Comparison of ENCODE assay signal across 29 cellular contexts in the genomic region with DNA sequence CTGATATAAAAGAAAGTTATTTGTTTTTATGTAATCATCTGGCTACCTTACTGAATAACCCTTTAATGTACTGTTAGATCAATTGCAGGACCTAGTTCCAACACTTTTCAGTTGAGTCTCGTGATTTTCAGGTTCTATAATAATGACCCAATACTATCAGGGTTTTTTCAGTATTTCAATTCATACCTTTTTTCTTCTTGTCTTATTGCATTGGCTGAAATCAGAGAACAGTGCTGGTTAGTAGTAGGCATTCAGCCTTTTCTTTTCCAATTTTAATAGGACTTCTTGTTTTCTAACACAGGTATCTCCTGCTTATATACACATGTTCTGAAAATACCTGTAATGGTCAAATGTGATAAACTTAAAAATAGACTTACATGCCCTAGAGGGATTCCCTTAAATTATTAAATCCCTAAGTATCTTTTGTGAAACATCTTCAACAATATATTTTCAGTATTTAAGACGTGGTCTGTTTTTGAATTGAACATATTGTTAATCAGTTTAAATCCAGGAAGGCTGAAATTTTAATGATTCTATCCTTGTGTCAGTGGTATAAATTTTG.
"Had no signal": no experiment of that assay in that cellular context is flagged by ENCODE, and none has a peak within 500 bp of the region (broad histone marks: within the 10 kb centered on the region; RNA-seq: fewer than 3 reads in every experiment).

No MANE protein-coding gene starts in this region.

- H3K27me3 ChIP-seq: colonic mucosa, dorsolateral prefrontal cortex, esophagus muscularis mucosa, esophagus squamous epithelium, foreskin keratinocyte, gastrocnemius medialis, gastroesophageal sphincter, heart left ventricle, heart right ventricle, hepatocyte had no signal

- H3K9me3 ChIP-seq: colonic mucosa had no signal

- DNase-seq: colonic mucosa; cortex of kidney; dermis blood vessel endothelial cell; dorsolateral prefrontal cortex; effector CD4-positive, alpha-beta T cell; effector CD8-positive, alpha-beta T cell; effector memory CD4-positive, alpha-beta T cell; effector memory CD8-positive, alpha-beta T cell; erythroblast; esophagus squamous epithelium; foreskin fibroblast; foreskin keratinocyte; foreskin melanocyte; gastrocnemius medialis; glutamatergic neuron; head of caudate nucleus; heart left ventricle; heart right ventricle; hippocampal formation had no signal

- H3K4me3 ChIP-seq: colonic mucosa, coronary artery, dorsolateral prefrontal cortex, esophagus muscularis mucosa, esophagus squamous epithelium, gastrocnemius medialis, gastroesophageal sphincter, heart left ventricle, heart right ventricle, hepatocyte had no signal

- H3K4me3 Mint-ChIP-seq: dendritic cell treated with granulocyte-macrophage colony-stimulating factor and Interleukin-4, amounts not matched to agents 40 ng/mL and 50 ng/mL, for 4 days; effector memory CD8-positive, alpha-beta T cell had no signal

- H3K4me1 ChIP-seq: colonic mucosa, esophagus squamous epithelium had no signal

- H3K36me3 ChIP-seq: colonic mucosa, esophagus muscularis mucosa, esophagus squamous epithelium, gastrocnemius medialis, gastroesophageal sphincter, heart left ventricle had no signal

- H3K27ac ChIP-seq: colonic mucosa, coronary artery, dorsolateral prefrontal cortex, epithelial cell of prostate, esophagus muscularis mucosa, esophagus squamous epithelium, foreskin keratinocyte, gastrocnemius medialis, gastroesophageal sphincter, heart left ventricle, heart right ventricle, hepatocyte had no signal

- H3K9me3 Mint-ChIP-seq: dendritic cell treated with granulocyte-macrophage colony-stimulating factor and Interleukin-4, amounts not matched to agents 40 ng/mL and 50 ng/mL, for 4 days; effector memory CD8-positive, alpha-beta T cell had no signal

- FAIRE-seq: endometrium, endothelial cell of umbilical vein, frontal cortex had no signal

- ATAC-seq: effector memory CD8-positive, alpha-beta T cell; esophagus mucosa; foreskin keratinocyte; gastrocnemius medialis; gastroesophageal sphincter; heart left ventricle; heart right ventricle had no signal

- H3K27ac Mint-ChIP-seq: dendritic cell treated with granulocyte-macrophage colony-stimulating factor and Interleukin-4, amounts not matched to agents 40 ng/mL and 50 ng/mL, for 4 days; effector memory CD8-positive, alpha-beta T cell had no signal

- H2AFZ ChIP-seq: hepatocyte had no signal

- H3K4me2 ChIP-seq: hepatocyte had no signal

- H3K27me3 Mint-ChIP-seq: dendritic cell treated with granulocyte-macrophage colony-stimulating factor and Interleukin-4, amounts not matched to agents 40 ng/mL and 50 ng/mL, for 4 days had no signal
